In the genomic region with DNA sequence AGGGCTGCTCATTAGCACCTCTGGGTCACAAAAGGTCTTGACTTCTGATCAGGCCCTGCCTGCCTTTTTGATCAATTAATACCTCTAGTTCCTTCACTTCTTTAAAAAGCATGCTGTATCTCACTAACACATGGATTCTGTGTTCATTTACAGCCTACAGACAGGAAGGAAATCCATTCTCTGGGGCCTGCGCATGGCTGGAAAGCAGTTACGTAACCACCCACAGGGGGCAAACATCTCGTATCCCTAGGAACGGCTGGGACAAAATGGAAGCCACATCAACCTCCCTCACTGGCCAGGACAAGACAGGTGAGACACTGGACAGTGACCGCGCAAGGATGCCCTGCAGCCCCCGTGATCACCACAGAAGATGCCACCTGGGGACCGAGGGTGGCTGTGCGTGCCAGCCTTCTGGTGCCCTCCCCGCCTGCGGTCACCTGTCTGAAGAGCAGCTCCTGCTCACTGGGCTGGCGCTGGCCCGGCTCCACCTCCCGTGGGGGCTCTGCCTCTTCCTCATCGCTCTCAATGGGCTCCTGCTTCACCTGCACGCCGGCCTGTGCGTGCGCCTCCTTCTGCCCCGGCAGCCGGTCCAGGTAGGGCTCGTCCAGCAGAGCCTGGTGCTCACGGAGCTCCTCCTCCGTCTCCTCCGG, we compare ENCODE assay signal across 17 cellular contexts.
DNase-seq lines count a peak whose midpoint lies in the region; ATAC-seq and TF ChIP-seq lines count a peak whose summit lies in the region.
"Had no signal": no experiment of that assay in that cellular context is flagged by ENCODE, and none has a peak within 500 bp of the region (broad histone marks: within the 10 kb centered on the region; RNA-seq: fewer than 3 reads in every experiment).

No MANE protein-coding gene starts in this region.

- H3K4me1 Mint-ChIP-seq in activated naive CD4-positive, alpha-beta T cell treated with anti-CD3 and anti-CD28 coated beads, Interleukin-2, amount 10 ng/mL, durations not matched to agents 7 days and 5 days: peaks cover 24% of the 10 kb centered on the region
- H3K4me1 Mint-ChIP-seq in type B pancreatic cell (ENCODE audit: unreplicated experiment): peaks cover 14% of the 10 kb centered on the region
- peaks cover 16% of the 10 kb centered on the region for H3K4me1 Mint-ChIP-seq in activated CD4-positive, alpha-beta T cell treated with anti-CD3 and anti-CD28 coated beads for 36 hours

- no peak for ATAC-seq in activated CD4-positive, alpha-beta T cell treated with anti-CD3 and anti-CD28 coated beads for 36 hours
- ATAC-seq: activated CD8-positive, alpha-beta T cell treated with anti-CD3 and anti-CD28 coated beads for 36 hours; left lobe of liver; sciatic nerve had no signal

- peaks cover 4% of the 10 kb centered on the region for H3K27me3 Mint-ChIP-seq in activated naive CD4-positive, alpha-beta T cell treated with anti-CD3 and anti-CD28 coated beads, Interleukin-2, amount 10 ng/mL, durations not matched to agents 7 days and 5 days
- H3K27me3 Mint-ChIP-seq in type B pancreatic cell: no peaks in the 10 kb centered on the region
- no peaks in the 10 kb centered on the region for H3K27me3 Mint-ChIP-seq in activated CD4-positive, alpha-beta T cell treated with anti-CD3 and anti-CD28 coated beads for 36 hours
- H3K27me3 Mint-ChIP-seq: activated CD8-positive, alpha-beta T cell treated with anti-CD3 and anti-CD28 coated beads for 36 hours; stimulated activated naive CD8-positive, alpha-beta T cell treated with anti-CD3 and anti-CD28 coated beads, Interleukin-15, Interleukin-2, amounts not matched to agents 100 ng/mL and 50 ng/mL, for 24 hours had no signal

- peaks cover 17% of the 10 kb centered on the region for H3K36me3 Mint-ChIP-seq in activated naive CD4-positive, alpha-beta T cell treated with anti-CD3 and anti-CD28 coated beads, Interleukin-2, amount 10 ng/mL, durations not matched to agents 7 days and 5 days
- H3K36me3 Mint-ChIP-seq in type B pancreatic cell: no peaks in the 10 kb centered on the region
- H3K36me3 Mint-ChIP-seq in activated CD4-positive, alpha-beta T cell treated with anti-CD3 and anti-CD28 coated beads for 36 hours (ENCODE audit: low read depth): peaks cover 6% of the 10 kb centered on the region

- no peak for DNase-seq in activated naive CD4-positive, alpha-beta T cell treated with anti-CD3 and anti-CD28 coated beads, Interleukin-2, amount 10 ng/mL, durations not matched to agents 7 days and 5 days
- no peak for DNase-seq in activated naive CD4-positive, alpha-beta T cell treated with anti-CD3 and anti-CD28 coated beads, Interleukin-2, amount 50 U/mL, for 16 hours
- DNase-seq in iris pigment epithelial cell (ENCODE audit: low read depth): peak; percentile 7
- no peak for DNase-seq in type B pancreatic cell (ENCODE audit: extremely low spot score, unreplicated experiment)
- no peak for DNase-seq in activated CD4-positive, alpha-beta T cell treated with anti-CD3 and anti-CD28 coated beads for 36 hours
- DNase-seq in stimulated activated CD4-positive, alpha-beta T cell treated with anti-CD3 and anti-CD28 coated beads, Interleukin-1b, Interleukin-23, amount 100 ng/mL, for 48 hours: no peak
- DNase-seq in SK-N-DZ (ENCODE audit: low spot score): no peak
- DNase-seq: activated CD8-positive, alpha-beta T cell treated with anti-CD3 and anti-CD28 coated beads for 36 hours; NCI-H1930; NCI-H82 had no signal

- no peak overlapping the region for H3K4me3 Mint-ChIP-seq in activated naive CD4-positive, alpha-beta T cell treated with anti-CD3 and anti-CD28 coated beads, Interleukin-2, amount 10 ng/mL, durations not matched to agents 7 days and 5 days
- no peak overlapping the region for H3K4me3 Mint-ChIP-seq in type B pancreatic cell
- no peak overlapping the region for H3K4me3 Mint-ChIP-seq in activated CD4-positive, alpha-beta T cell treated with anti-CD3 and anti-CD28 coated beads for 36 hours
- H3K4me3 Mint-ChIP-seq: activated CD8-positive, alpha-beta T cell treated with anti-CD3 and anti-CD28 coated beads for 36 hours; nephron; stimulated activated naive CD8-positive, alpha-beta T cell treated with anti-CD3 and anti-CD28 coated beads, Interleukin-15, Interleukin-2, amounts not matched to agents 100 ng/mL and 50 ng/mL, for 24 hours had no signal

- H3K27ac ChIP-seq in angular gyrus (ENCODE audit: low read depth, low read length): peak overlapping the region; percentile 71
- H3K27ac ChIP-seq: KMS-11 had no signal

- TF ChIP-seq CTCF in type B pancreatic cell (conservative IDR thresholded peaks at IDR 0.05): peak; percentile 35

- POLR2A ChIA-PET in activated CD4-positive, alpha-beta T cell treated with anti-CD3 and anti-CD28 coated beads for 36 hours (lab: Charles Lee): no interaction called here

- H3K27ac Mint-ChIP-seq in activated naive CD4-positive, alpha-beta T cell treated with anti-CD3 and anti-CD28 coated beads, Interleukin-2, amount 10 ng/mL, durations not matched to agents 7 days and 5 days: peak overlapping the region; percentile 58
- H3K27ac Mint-ChIP-seq in type B pancreatic cell: no peak overlapping the region
- no peak overlapping the region for H3K27ac Mint-ChIP-seq in activated CD4-positive, alpha-beta T cell treated with anti-CD3 and anti-CD28 coated beads for 36 hours
- H3K27ac Mint-ChIP-seq: activated CD8-positive, alpha-beta T cell treated with anti-CD3 and anti-CD28 coated beads for 36 hours; activated T-helper 2 cell treated with anti-CD3 and anti-CD28 coated beads, Interferon-gamma antibody, Interleukin-2, Interleukin-4, amounts not matched to agents 10 μg/mL and 5 μg/mL and 100 μg/mL, durations not matched to agents 14 hours and 24 hours and 36 hours; nephron; stimulated activated naive CD8-positive, alpha-beta T cell treated with anti-CD3 and anti-CD28 coated beads, Interleukin-15, Interleukin-2, amounts not matched to agents 100 ng/mL and 50 ng/mL, for 24 hours had no signal

- H3K9me3 Mint-ChIP-seq in activated naive CD4-positive, alpha-beta T cell treated with anti-CD3 and anti-CD28 coated beads, Interleukin-2, amount 10 ng/mL, durations not matched to agents 7 days and 5 days: no peaks in the 10 kb centered on the region
- H3K9me3 Mint-ChIP-seq in type B pancreatic cell: no peaks in the 10 kb centered on the region
- no peaks in the 10 kb centered on the region for H3K9me3 Mint-ChIP-seq in activated CD4-positive, alpha-beta T cell treated with anti-CD3 and anti-CD28 coated beads for 36 hours (ENCODE audit: low read depth)
- H3K9me3 Mint-ChIP-seq: activated CD8-positive, alpha-beta T cell treated with anti-CD3 and anti-CD28 coated beads for 36 hours; activated T-helper 2 cell treated with anti-CD3 and anti-CD28 coated beads, Interferon-gamma antibody, Interleukin-2, Interleukin-4, amounts not matched to agents 10 μg/mL and 5 μg/mL and 100 μg/mL, durations not matched to agents 14 hours and 24 hours and 36 hours; nephron; stimulated activated naive CD8-positive, alpha-beta T cell treated with anti-CD3 and anti-CD28 coated beads, Interleukin-15, Interleukin-2, amounts not matched to agents 100 ng/mL and 50 ng/mL, for 24 hours had no signal

- intact Hi-C loops in activated CD4-positive, alpha-beta T cell treated with anti-CD3 and anti-CD28 coated beads for 36 hours (cut with DNase I, micrococcal nuclease): no loop called here

- CTCF ChIA-PET in activated naive CD4-positive, alpha-beta T cell treated with anti-CD3 and anti-CD28 coated beads, Interleukin-2, amount 10 ng/mL, durations not matched to agents 7 days and 5 days (lab: Charles Lee): no interaction called here
- CTCF ChIA-PET in activated CD4-positive, alpha-beta T cell treated with anti-CD3 and anti-CD28 coated beads for 36 hours (lab: Charles Lee): interaction anchor here (0.5 kb wide), 1 partner anchor 955 kb away, joined by 3 read pairs; no protein-coding TSS in a partner anchor
